ENCODE assay signal across 1 cellular context in the genomic region with DNA sequence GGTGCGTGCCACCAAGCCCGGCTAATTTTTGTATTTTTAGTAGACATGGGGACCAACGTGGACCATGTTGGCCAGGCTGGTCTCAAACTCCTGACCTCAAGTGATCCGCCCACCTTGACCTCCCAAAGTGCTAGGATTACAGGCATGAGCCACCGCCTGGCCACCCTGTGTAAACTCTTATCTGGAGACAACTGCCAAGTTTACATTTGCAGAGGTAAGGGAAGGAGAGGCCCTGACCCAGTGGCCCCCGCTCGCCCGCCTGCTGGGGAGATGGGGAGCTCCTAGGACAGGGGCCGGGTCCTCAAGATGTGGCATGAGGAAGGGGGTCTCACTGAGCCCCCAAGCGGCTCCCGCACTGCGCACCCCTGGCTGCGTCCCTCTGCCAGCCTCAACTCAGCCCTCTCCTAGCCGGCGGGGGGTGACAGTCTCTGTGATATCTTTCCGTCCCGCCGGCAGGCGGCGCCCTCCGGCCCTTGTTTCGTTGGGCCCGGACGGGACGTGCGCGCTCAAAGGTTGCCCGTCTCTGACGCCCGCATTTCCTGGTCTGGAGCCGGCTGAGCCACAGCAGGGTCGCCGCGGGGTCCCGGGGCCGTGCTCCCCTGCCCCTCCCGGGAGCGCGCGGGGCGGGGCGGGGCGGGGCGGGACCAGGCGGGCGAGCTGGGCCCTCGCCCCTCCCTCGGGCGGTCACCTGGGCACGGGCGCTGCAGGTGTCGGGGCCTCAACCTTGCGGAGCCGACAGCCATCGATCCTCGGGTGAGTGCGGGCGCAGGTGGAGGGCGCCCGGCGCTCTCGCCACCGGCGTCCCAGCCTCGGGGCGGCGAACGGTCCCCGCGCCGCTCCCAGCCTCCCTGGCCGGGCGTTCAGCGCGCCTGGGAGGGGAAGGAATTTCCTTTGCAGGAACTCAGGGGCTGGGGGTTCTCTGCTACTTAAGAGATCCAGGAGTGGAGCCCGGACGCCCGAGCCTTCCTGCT.
A peak's percentile ranks its signal among the peaks of the same experiment; 100 is the strongest.
TF ChIP-seq lines count a peak whose summit lies in the region.

Gene GPR160 (plus strand): TSS at position 533 of the 971 bp plus-strand sequence. CDS start 45,978 bp downstream, outside the sequence.

TF ChIP-seq in GM12878, 131 proteins besides CTCF, POLR2A, EP300 and RAD21 (continued from another document and continues in another):
- TF ChIP-seq ZBTB11 (CRISPR knock-in tag; IDR thresholded peaks at IDR 0.05) (no peak), JUNB (IDR thresholded peaks at IDR 0.05) (no peak), POU2F2 (IDR thresholded peaks at IDR 0.05; ENCODE audit: borderline replicate concordance, low read depth, low read length) (no peak), SMC3 (IDR thresholded peaks at IDR 0.05; ENCODE audit: borderline replicate concordance, low read length) (peak; percentile 57), SIN3A (IDR thresholded peaks at IDR 0.05; ENCODE audit: low read depth, low read length) (no peak), STAT1 (conservative IDR thresholded peaks at IDR 0.05) (no peak), NRF1 (conservative IDR thresholded peaks at IDR 0.05; ENCODE audit: low read depth, low read length) (no peak), PAX5 (IDR thresholded peaks at IDR 0.05; ENCODE audit: borderline replicate concordance, low read depth, low read length) (no peak), TAF1 (IDR thresholded peaks at IDR 0.05; ENCODE audit: borderline replicate concordance, low read depth, low read length) (no peak), JUND (IDR thresholded peaks at IDR 0.05; ENCODE audit: low read depth, low read length) (no peak), HDGF (IDR thresholded peaks at IDR 0.05) (no peak), ZSCAN29 (IDR thresholded peaks at IDR 0.05) (no peak), KAT2A (conservative IDR thresholded peaks at IDR 0.05; ENCODE audit: control insufficient read depth, low read depth, low read length) (no peak), BACH1 (IDR thresholded peaks at IDR 0.05; ENCODE audit: borderline replicate concordance) (0 out of 2 replicates have a peak, but pooled peaks have one; percentile 13), ZNF592 (IDR thresholded peaks at IDR 0.05) (no peak), PAX8 (IDR thresholded peaks at IDR 0.05) (no peak), HSF1 (IDR thresholded peaks at IDR 0.05; ENCODE audit: low read depth, low read length) (no peak), NFXL1 (IDR thresholded peaks at IDR 0.05; ENCODE audit: borderline replicate concordance) (no peak), NBN (IDR thresholded peaks at IDR 0.05) (no peak), MEF2B (IDR thresholded peaks at IDR 0.05; ENCODE audit: partially characterized antibody, poor library complexity, severe bottlenecking) (no peak), FOXM1 (IDR thresholded peaks at IDR 0.05; ENCODE audit: low read depth, low read length) (no peak), CHD4 (IDR thresholded peaks at IDR 0.05) (no peak), TBL1XR1 (IDR thresholded peaks at IDR 0.05; ENCODE audit: low read depth, low read length) (0 out of 2 replicates have a peak, but pooled peaks have one; percentile 18), IKZF2 (IDR thresholded peaks at IDR 0.05) (no peak), CBX5 (IDR thresholded peaks at IDR 0.05; ENCODE audit: low read depth) (no peak), NR2F1 (conservative IDR thresholded peaks at IDR 0.05) (0 out of 2 replicates have a peak, but pooled peaks have one; percentile 34), SKIL (IDR thresholded peaks at IDR 0.05; ENCODE audit: low read depth, poor library complexity, severe bottlenecking) (no peak), NFYA (IDR thresholded peaks at IDR 0.05; ENCODE audit: borderline replicate concordance, low read depth, low read length) (no peak), HDAC6 (IDR thresholded peaks at IDR 0.05; ENCODE audit: unreplicated experiment) (no peak), BHLHE40 (IDR thresholded peaks at IDR 0.05; ENCODE audit: borderline replicate concordance in 1 of 2, low read depth in 2 of 2, low read length in 1 of 2) (peak in 1 of 2 experiments; percentile 72; a peak in 1 of 4 replicates)
- TF ChIP-seq, protein P1, sequence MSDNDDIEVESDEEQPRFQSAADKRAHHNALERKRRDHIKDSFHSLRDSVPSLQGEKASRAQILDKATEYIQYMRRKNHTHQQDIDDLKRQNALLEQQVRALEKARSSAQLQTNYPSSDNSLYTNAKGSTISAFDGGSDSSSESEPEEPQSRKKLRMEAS (IDR thresholded peaks at IDR 0.05; ENCODE audit: low read depth, low read length): no peak
- TF ChIP-seq, protein P2, sequence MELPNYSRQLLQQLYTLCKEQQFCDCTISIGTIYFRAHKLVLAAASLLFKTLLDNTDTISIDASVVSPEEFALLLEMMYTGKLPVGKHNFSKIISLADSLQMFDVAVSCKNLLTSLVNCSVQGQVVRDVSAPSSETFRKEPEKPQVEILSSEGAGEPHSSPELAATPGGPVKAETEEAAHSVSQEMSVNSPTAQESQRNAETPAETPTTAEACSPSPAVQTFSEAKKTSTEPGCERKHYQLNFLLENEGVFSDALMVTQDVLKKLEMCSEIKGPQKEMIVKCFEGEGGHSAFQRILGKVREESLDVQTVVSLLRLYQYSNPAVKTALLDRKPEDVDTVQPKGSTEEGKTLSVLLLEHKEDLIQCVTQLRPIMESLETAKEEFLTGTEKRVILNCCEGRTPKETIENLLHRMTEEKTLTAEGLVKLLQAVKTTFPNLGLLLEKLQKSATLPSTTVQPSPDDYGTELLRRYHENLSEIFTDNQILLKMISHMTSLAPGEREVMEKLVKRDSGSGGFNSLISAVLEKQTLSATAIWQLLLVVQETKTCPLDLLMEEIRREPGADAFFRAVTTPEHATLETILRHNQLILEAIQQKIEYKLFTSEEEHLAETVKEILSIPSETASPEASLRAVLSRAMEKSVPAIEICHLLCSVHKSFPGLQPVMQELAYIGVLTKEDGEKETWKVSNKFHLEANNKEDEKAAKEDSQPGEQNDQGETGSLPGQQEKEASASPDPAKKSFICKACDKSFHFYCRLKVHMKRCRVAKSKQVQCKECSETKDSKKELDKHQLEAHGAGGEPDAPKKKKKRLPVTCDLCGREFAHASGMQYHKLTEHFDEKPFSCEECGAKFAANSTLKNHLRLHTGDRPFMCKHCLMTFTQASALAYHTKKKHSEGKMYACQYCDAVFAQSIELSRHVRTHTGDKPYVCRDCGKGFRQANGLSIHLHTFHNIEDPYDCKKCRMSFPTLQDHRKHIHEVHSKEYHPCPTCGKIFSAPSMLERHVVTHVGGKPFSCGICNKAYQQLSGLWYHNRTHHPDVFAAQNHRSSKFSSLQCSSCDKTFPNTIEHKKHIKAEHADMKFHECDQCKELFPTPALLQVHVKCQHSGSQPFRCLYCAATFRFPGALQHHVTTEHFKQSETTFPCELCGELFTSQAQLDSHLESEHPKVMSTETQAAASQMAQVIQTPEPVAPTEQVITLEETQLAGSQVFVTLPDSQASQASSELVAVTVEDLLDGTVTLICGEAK (IDR thresholded peaks at IDR 0.05; ENCODE audit: borderline replicate concordance): no peak
- TF ChIP-seq, protein P3, sequence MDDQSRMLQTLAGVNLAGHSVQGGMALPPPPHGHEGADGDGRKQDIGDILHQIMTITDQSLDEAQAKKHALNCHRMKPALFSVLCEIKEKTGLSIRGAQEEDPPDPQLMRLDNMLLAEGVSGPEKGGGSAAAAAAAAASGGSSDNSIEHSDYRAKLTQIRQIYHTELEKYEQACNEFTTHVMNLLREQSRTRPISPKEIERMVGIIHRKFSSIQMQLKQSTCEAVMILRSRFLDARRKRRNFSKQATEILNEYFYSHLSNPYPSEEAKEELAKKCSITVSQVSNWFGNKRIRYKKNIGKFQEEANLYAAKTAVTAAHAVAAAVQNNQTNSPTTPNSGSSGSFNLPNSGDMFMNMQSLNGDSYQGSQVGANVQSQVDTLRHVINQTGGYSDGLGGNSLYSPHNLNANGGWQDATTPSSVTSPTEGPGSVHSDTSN (IDR thresholded peaks at IDR 0.05; ENCODE audit: insufficient replicate concordance, low read depth, low read length): no peak
- TF ChIP-seq, protein P4, sequence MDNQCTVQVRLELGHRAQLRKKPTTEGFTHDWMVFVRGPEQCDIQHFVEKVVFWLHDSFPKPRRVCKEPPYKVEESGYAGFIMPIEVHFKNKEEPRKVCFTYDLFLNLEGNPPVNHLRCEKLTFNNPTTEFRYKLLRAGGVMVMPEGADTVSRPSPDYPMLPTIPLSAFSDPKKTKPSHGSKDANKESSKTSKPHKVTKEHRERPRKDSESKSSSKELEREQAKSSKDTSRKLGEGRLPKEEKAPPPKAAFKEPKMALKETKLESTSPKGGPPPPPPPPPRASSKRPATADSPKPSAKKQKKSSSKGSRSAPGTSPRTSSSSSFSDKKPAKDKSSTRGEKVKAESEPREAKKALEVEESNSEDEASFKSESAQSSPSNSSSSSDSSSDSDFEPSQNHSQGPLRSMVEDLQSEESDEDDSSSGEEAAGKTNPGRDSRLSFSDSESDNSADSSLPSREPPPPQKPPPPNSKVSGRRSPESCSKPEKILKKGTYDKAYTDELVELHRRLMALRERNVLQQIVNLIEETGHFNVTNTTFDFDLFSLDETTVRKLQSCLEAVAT (IDR thresholded peaks at IDR 0.05): no peak
